Comparison of ENCODE assay signal across 14 cellular contexts in the genomic region with DNA sequence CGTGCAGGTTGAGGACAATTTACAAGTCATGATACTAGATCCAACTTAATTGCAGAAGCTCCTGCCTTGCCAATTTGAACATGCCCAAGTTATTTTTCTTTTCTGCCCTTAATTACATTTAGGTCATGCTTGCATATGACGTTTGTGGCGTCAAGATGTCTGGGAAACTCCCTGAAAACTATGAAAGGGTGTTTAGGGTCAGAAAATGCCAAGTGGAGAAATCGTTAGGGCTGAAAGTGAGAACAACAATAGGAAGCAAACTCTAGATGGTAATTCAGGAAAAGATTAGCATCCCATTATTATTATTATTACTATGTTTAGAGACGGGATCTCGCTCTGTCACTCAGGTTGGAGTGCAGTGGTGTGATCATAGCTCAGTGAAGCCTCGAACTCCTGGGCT. TPM values are rescaled to one million over a fixed set of nuclear protein-coding genes. Genes with fewer than 3 reads are reported as not detected.
"Had no signal": no experiment of that assay in that cellular context is flagged by ENCODE, and none has a peak within 500 bp of the region (broad histone marks: within the 10 kb centered on the region; RNA-seq: fewer than 3 reads in every experiment).

No MANE protein-coding gene starts in this region.

- H3K4me3 ChIP-seq: cardiac muscle cell, coronary artery, gastrocnemius medialis, skin epidermis, transverse colon had no signal

- H3K4me1 ChIP-seq: gastrocnemius medialis had no signal

- H3K36me3 ChIP-seq: cardiac muscle cell, gastrocnemius medialis, transverse colon had no signal

- H3K27ac ChIP-seq: cardiac muscle cell, coronary artery, epithelial cell of prostate, gastrocnemius medialis, skin epidermis, transverse colon had no signal

- H3K9me3 ChIP-seq: gastrocnemius medialis, transverse colon had no signal

- H3K27me3 ChIP-seq: cardiac muscle cell, gastrocnemius medialis, transverse colon had no signal

- DNase-seq: activated CD4-positive, alpha-beta T cell treated with anti-CD3 and anti-CD28 coated beads, Interleukin-2, amount 10 ng/mL, durations not matched to agents 24 days and 14 days; activated CD8-positive, alpha-beta memory T cell treated with anti-CD3 and anti-CD28 coated beads for 24 hours; activated naive CD4-positive, alpha-beta T cell treated with anti-CD3 and anti-CD28 coated beads, Interleukin-2, amount 10 ng/mL, durations not matched to agents 7 days and 5 days; effector CD8-positive, alpha-beta T cell; gastrocnemius medialis; islet precursor cell; left ventricle myocardium superior; posterior cingulate gyrus; stimulated activated naive B cell treated with anti-CD40 and anti-IgM and Interleukin-4, amounts not matched to agents 10 μg/mL and 1 μg/mL and 100 μg/mL, for 72 hours; transverse colon had no signal

RNA-seq across cellular contexts. Expression of gene PLAC8, which starts 38.2 kb away (rescaled TPM):
- total RNA-seq: cardiac muscle cell had no signal
